In genomic region chr1:207848234-207848633, GRCh38 we compare ENCODE assay signal across 9 cellular contexts.
DNase-seq lines count a peak whose midpoint lies in the region; ATAC-seq, FAIRE-seq and TF ChIP-seq lines count a peak whose summit lies in the region.
"Had no signal": no experiment of that assay in that cellular context is flagged by ENCODE, and none has a peak within 500 bp of the region (broad histone marks: within the 10 kb centered on the region; RNA-seq: fewer than 3 reads in every experiment).

No MANE protein-coding gene starts in this region.

- peaks cover 0 to 2% of the 10 kb centered on the region in 2 donors for H3K36me3 ChIP-seq in small intestine (ENCODE audit: control insufficient read depth in 2 of 2, insufficient read depth in 2 of 2, low read length in 2 of 2)

- no peak for TF ChIP-seq POLR2A in GM12891 (IDR thresholded peaks at IDR 0.05; ENCODE audit: low read depth, low read length)

- POLR2A ChIA-PET in activated CD4-positive, alpha-beta memory T cell treated with anti-CD3 and anti-CD28 coated beads for 36 hours (lab: Charles Lee): interaction anchor here (0.6 to 1.6 kb wide), 5 partner anchors 15 to 37 kb away, joined by 3 to 5 read pairs (median 4); no protein-coding TSS in a partner anchor

- intact Hi-C loops in activated CD4-positive, alpha-beta memory T cell treated with anti-CD3 and anti-CD28 coated beads for 36 hours (cut with micrococcal nuclease): loop anchor here (1.0 kb wide), 4 partner anchors 8 to 22 kb away; no protein-coding TSS in a partner anchor
- intact Hi-C loops in Right ventricle myocardium inferior (cut with DNase I): no loop called here

- H3K27me3 Mint-ChIP-seq in activated CD4-positive, alpha-beta memory T cell treated with anti-CD3 and anti-CD28 coated beads for 36 hours: no peaks in the 10 kb centered on the region
- H3K27me3 Mint-ChIP-seq: IgD-negative memory B cell had no signal

- 23 to 31% (median 24%) methylated on average over 5 of the region's 5 CpGs for WGBS in small intestine, 3 donors

- ATAC-seq in Right ventricle myocardium inferior: peak; percentile 49

- H3K36me3 Mint-ChIP-seq in activated CD4-positive, alpha-beta memory T cell treated with anti-CD3 and anti-CD28 coated beads for 36 hours: peaks cover 11% of the 10 kb centered on the region

- no peak overlapping the region for H3K4me3 ChIP-seq in small intestine (ENCODE audit: low read depth in 1 of 2, low read length in 2 of 2)

- H3K27ac Mint-ChIP-seq in activated CD4-positive, alpha-beta memory T cell treated with anti-CD3 and anti-CD28 coated beads for 36 hours: peak overlapping the region; percentile 75

- CTCF ChIA-PET in activated CD4-positive, alpha-beta memory T cell treated with anti-CD3 and anti-CD28 coated beads for 36 hours (lab: Charles Lee): interaction anchor here (0.9 to 2.8 kb wide), 8 partner anchors 14 to 51 kb away, joined by 3 to 11 read pairs (median 4); no protein-coding TSS in a partner anchor

- peak overlapping the region; percentile 54 to 92 for H3K27ac ChIP-seq in small intestine (ENCODE audit: low read depth in 1 of 2, low read length in 1 of 2)

- no peaks in the 10 kb centered on the region for H3K9me3 Mint-ChIP-seq in activated CD4-positive, alpha-beta memory T cell treated with anti-CD3 and anti-CD28 coated beads for 36 hours
- H3K9me3 Mint-ChIP-seq: IgD-negative memory B cell had no signal

- DNase-seq in GM12891 (ENCODE audit: insufficient read length, low spot score) (no peak), HPDE6-E6E7 (ENCODE audit: extremely low spot score) (peak; percentile 96), Right ventricle myocardium inferior (ENCODE audit: missing footprints) (peak; percentile 91), small intestine (peak; percentile 94), iPS-NIHi7 (ENCODE audit: extremely low spot score) (no peak), T1000 (lab: John Stamatoyannopoulos, UW) (no peak), NCI-H345 (lab: John Stamatoyannopoulos, UW) (no peak)
- peak; percentile 86 for DNase-seq in activated CD4-positive, alpha-beta memory T cell treated with anti-CD3 and anti-CD28 coated beads for 36 hours

- peaks cover 8 to 18% of the 10 kb centered on the region in 2 donors for H3K4me1 ChIP-seq in small intestine (ENCODE audit: control insufficient read depth in 2 of 2, insufficient read depth in 1 of 2, low read depth in 1 of 2, low read length in 1 of 2)

- H3K27me3 ChIP-seq in small intestine (ENCODE audit: control insufficient read depth in 2 of 2, insufficient read depth in 2 of 2, low read length in 2 of 2): no peaks in the 10 kb centered on the region

- H3K4me3 Mint-ChIP-seq in activated CD4-positive, alpha-beta memory T cell treated with anti-CD3 and anti-CD28 coated beads for 36 hours: peak overlapping the region; percentile 1

- H3K4me1 Mint-ChIP-seq in activated CD4-positive, alpha-beta memory T cell treated with anti-CD3 and anti-CD28 coated beads for 36 hours (ENCODE audit: low read depth): peaks cover 67% of the 10 kb centered on the region

- FAIRE-seq in GM12891 (lab: Jason Lieb, UNC): peak; percentile 45
- no peak for FAIRE-seq in small intestine (lab: Jason Lieb, UNC)

- no peaks in the 10 kb centered on the region for H3K9me3 ChIP-seq in small intestine (ENCODE audit: control insufficient read depth, low read depth)

TF ChIP-seq in GM12891, 5 proteins besides CTCF, POLR2A, EP300 and RAD21:
- TF ChIP-seq TAF1 (IDR thresholded peaks at IDR 0.05; ENCODE audit: low read depth, low read length): no peak
- 0 out of 2 replicates have a peak, but pooled peaks have one; percentile 13 for TF ChIP-seq SPI1 (IDR thresholded peaks at IDR 0.05; ENCODE audit: low read depth, low read length)
- no peak for TF ChIP-seq POLR2AphosphoS5 (IDR thresholded peaks at IDR 0.05; ENCODE audit: low read depth, low read length)

Comparison
In these comparisons a context has a peak if more than half of its experiments do, and no peak if none do; other contexts are left out.
1. DNase-seq: peak in HPDE6-E6E7 (single experiment), activated CD4-positive, alpha-beta memory T cell treated with anti-CD3 and anti-CD28 coated beads for 36 hours (single experiment), Right ventricle myocardium inferior (single experiment) and small intestine (single experiment); none in GM12891 (single experiment), iPS-NIHi7 (single experiment), T1000 (single experiment) and NCI-H345 (single experiment).